Comparison of ENCODE assay signal across 1 cellular context in genomic region chr1:1000357-1001056, GRCh38.
TF ChIP-seq lines count a peak whose summit lies in the region.

No MANE protein-coding gene starts in this region.

TF ChIP-seq in H1, 55 proteins besides CTCF, POLR2A, EP300 and RAD21:
- no peak for TF ChIP-seq EZH2 (IDR thresholded peaks at IDR 0.05; ENCODE audit: low read depth, low read length, severe bottlenecking)
- peak; percentile 87 for TF ChIP-seq JUN (IDR thresholded peaks at IDR 0.05; ENCODE audit: low read depth, low read length)
- TF ChIP-seq CEBPB (IDR thresholded peaks at IDR 0.05; ENCODE audit: low read depth, low read length), result peak; percentile 83
- no peak for TF ChIP-seq NRF1 (IDR thresholded peaks at IDR 0.05; ENCODE audit: low read depth, low read length)
- TF ChIP-seq SUZ12 (IDR thresholded peaks at IDR 0.05; ENCODE audit: low read length), result no peak
- peak; percentile 100 for TF ChIP-seq CREB1 (IDR thresholded peaks at IDR 0.05)
- no peak for TF ChIP-seq HDAC6 (IDR thresholded peaks at IDR 0.05; ENCODE audit: low read depth, low read length)
- peak; percentile 67 for TF ChIP-seq ATF3 (IDR thresholded peaks at IDR 0.05; ENCODE audit: insufficient read depth, low read depth, low read length)
- no peak for TF ChIP-seq SIN3A (conservative IDR thresholded peaks at IDR 0.05 in 1 of 2, IDR thresholded peaks at IDR 0.05 in 1 of 2; ENCODE audit: low read depth in 1 of 2, low read length in 2 of 2)
- no peak for TF ChIP-seq SIRT6 (IDR thresholded peaks at IDR 0.05; ENCODE audit: low read length)
- TF ChIP-seq MAX (IDR thresholded peaks at IDR 0.05), result peak; percentile 99
- no peak for TF ChIP-seq SAP30 (IDR thresholded peaks at IDR 0.05; ENCODE audit: insufficient read depth, insufficient replicate concordance, low read length)
- no peak for TF ChIP-seq ZNF274 (IDR thresholded peaks at IDR 0.05; ENCODE audit: borderline replicate concordance, extremely low read depth, low read length)
- TF ChIP-seq SP2 (IDR thresholded peaks at IDR 0.05; ENCODE audit: low read length), result no peak
- TF ChIP-seq RFX5 (IDR thresholded peaks at IDR 0.05; ENCODE audit: borderline replicate concordance, low read depth, low read length), result no peak
- no peak for TF ChIP-seq SRF (IDR thresholded peaks at IDR 0.05; ENCODE audit: low read depth, low read length)
- no peak for TF ChIP-seq TBP (IDR thresholded peaks at IDR 0.05; ENCODE audit: low read depth, low read length)
- peak; percentile 29 for TF ChIP-seq ASH2L (IDR thresholded peaks at IDR 0.05; ENCODE audit: low read length)
- no peak for TF ChIP-seq RXRA (IDR thresholded peaks at IDR 0.05; ENCODE audit: insufficient read depth, low read depth, low read length)
- TF ChIP-seq CHD2 (IDR thresholded peaks at IDR 0.05; ENCODE audit: low read length), result no peak
- TF ChIP-seq BRCA1 (IDR thresholded peaks at IDR 0.05; ENCODE audit: low read depth, low read length), result no peak
- no peak for TF ChIP-seq TAF7 (optimal IDR thresholded peaks at IDR 0.05; ENCODE audit: borderline replicate concordance, low read depth, low read length)
- no peak for TF ChIP-seq TCF12 (IDR thresholded peaks at IDR 0.05; ENCODE audit: low read depth, low read length)
- no peak for TF ChIP-seq CBX8 (IDR thresholded peaks at IDR 0.05; ENCODE audit: borderline replicate concordance, low read depth, low read length)
- TF ChIP-seq JUND (IDR thresholded peaks at IDR 0.05; ENCODE audit: low read length), result peak; percentile 99
- TF ChIP-seq EGR1 (IDR thresholded peaks at IDR 0.05; ENCODE audit: borderline replicate concordance, low read depth, low read length), result no peak
- TF ChIP-seq GABPA (IDR thresholded peaks at IDR 0.05; ENCODE audit: borderline replicate concordance, insufficient read depth, low read length), result no peak
- no peak for TF ChIP-seq MAFK (IDR thresholded peaks at IDR 0.05; ENCODE audit: low read depth, low read length)
- no peak for TF ChIP-seq BCL11A (IDR thresholded peaks at IDR 0.05; ENCODE audit: low read depth in 2 of 2, low read length in 2 of 2)
- TF ChIP-seq YY1 (IDR thresholded peaks at IDR 0.05; ENCODE audit: low read depth, low read length), result no peak
- TF ChIP-seq KDM5A (IDR thresholded peaks at IDR 0.05; ENCODE audit: low read length), result no peak
- no peak for TF ChIP-seq CHD1 (IDR thresholded peaks at IDR 0.05; ENCODE audit: low read depth, low read length)
- no peak for TF ChIP-seq CBX5 (IDR thresholded peaks at IDR 0.05; ENCODE audit: low read depth, low read length)
- peak; percentile 82 for TF ChIP-seq E2F6 (IDR thresholded peaks at IDR 0.05)
- 0 out of 2 replicates have a peak, but pooled peaks have one; percentile 18 for TF ChIP-seq BACH1 (IDR thresholded peaks at IDR 0.05; ENCODE audit: low read length)
- no peak for TF ChIP-seq SP4 (IDR thresholded peaks at IDR 0.05; ENCODE audit: low read length)
- TF ChIP-seq RBBP5 (IDR thresholded peaks at IDR 0.05; ENCODE audit: borderline replicate concordance, low read depth, low read length), result no peak; the same call in 1 of the 2 replicates
- TF ChIP-seq TAF1 (IDR thresholded peaks at IDR 0.05; ENCODE audit: low read depth, low read length), result 0 out of 2 replicates have a peak, but pooled peaks have one; percentile 38
- no peak for TF ChIP-seq RNF2 (IDR thresholded peaks at IDR 0.05; ENCODE audit: borderline replicate concordance, low read depth, low read length, missing control alignments, poor library complexity, severe bottlenecking)
- no peak for TF ChIP-seq SP1 (IDR thresholded peaks at IDR 0.05; ENCODE audit: low read depth, low read length)
- TF ChIP-seq CHD7 (IDR thresholded peaks at IDR 0.05; ENCODE audit: insufficient replicate concordance, low read length), result no peak
- TF ChIP-seq NANOG (IDR thresholded peaks at IDR 0.05; ENCODE audit: insufficient read depth, low read depth, low read length, poor library complexity, severe bottlenecking), result no peak
- no peak for TF ChIP-seq FOSL1 (IDR thresholded peaks at IDR 0.05; ENCODE audit: insufficient read depth, low read depth, low read length)
- peak; percentile 79 for TF ChIP-seq KDM4A (IDR thresholded peaks at IDR 0.05; ENCODE audit: low read depth, low read length, severe bottlenecking)
- TF ChIP-seq HDAC2 (IDR thresholded peaks at IDR 0.05; ENCODE audit: borderline replicate concordance in 1 of 2, low read depth in 2 of 2, low read length in 2 of 2), result 0 out of 4 replicates have a peak, but pooled peaks of 1 of the 2 experiments have one; percentile 16
- peak; percentile 99 for TF ChIP-seq ATF2 (IDR thresholded peaks at IDR 0.05; ENCODE audit: low read length)
- peak; percentile 10; the same call in 1 of the 2 replicates for TF ChIP-seq KDM1A (IDR thresholded peaks at IDR 0.05; ENCODE audit: borderline replicate concordance, low read length)
- peak; percentile 69 for TF ChIP-seq POLR2AphosphoS5 (IDR thresholded peaks at IDR 0.05; ENCODE audit: low read depth, low read length)
